12 cellular contexts compared by ENCODE assay signal in the genomic region with DNA sequence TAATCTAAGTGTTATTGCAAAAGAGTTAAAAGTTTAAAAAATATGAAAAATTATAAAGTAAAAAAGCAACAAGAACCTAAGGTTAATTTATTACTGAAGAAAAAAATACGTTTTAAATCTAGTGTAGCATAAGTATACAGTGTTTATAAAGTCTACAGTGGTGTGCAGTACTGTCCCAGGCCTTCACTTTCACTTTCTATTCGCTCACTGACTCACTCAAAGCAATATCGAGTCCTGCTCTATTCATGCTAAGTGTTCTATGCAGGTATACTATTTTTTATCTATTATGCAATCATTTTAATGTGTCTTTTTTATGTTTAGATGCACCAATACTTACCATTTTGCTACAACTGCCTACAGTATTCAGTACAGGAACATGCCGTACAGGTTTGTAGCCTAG.
DNase-seq lines count a peak whose midpoint lies in the region; ATAC-seq and TF ChIP-seq lines count a peak whose summit lies in the region.
"Had no signal": no experiment of that assay in that cellular context is flagged by ENCODE, and none has a peak within 500 bp of the region (broad histone marks: within the 10 kb centered on the region; RNA-seq: fewer than 3 reads in every experiment).

No MANE protein-coding gene starts in this region.

- no peaks in the 10 kb centered on the region for H3K27me3 ChIP-seq in GM06990 (replicated peaks; ENCODE audit: control insufficient read depth, insufficient read depth, low read length)
- H3K27me3 ChIP-seq: breast epithelium had no signal

- peak overlapping the region; percentile 34; the same call in 1 of the 2 replicates for H3K4me3 ChIP-seq in GM06990 (replicated peaks; ENCODE audit: low read depth, low read length)
- H3K4me3 ChIP-seq: breast epithelium had no signal

- no peaks in the 10 kb centered on the region for H3K36me3 ChIP-seq in GM06990 (ENCODE audit: control insufficient read depth, insufficient read depth, low read length)
- H3K36me3 ChIP-seq: breast epithelium had no signal

- peaks cover 12% of the 10 kb centered on the region for H3K4me1 Mint-ChIP-seq in glutamatergic neuron (ENCODE audit: low read depth, unreplicated experiment)

- H3K9me3 Mint-ChIP-seq in glutamatergic neuron (ENCODE audit: unreplicated experiment) = no peaks in the 10 kb centered on the region

- no peak for TF ChIP-seq CTCF in GM06990 (IDR thresholded peaks at IDR 0.05; ENCODE audit: insufficient read depth, low read length, poor library complexity, severe bottlenecking)
- no peak for TF ChIP-seq CTCF in glutamatergic neuron (IDR thresholded peaks at IDR 0.05; ENCODE audit: partially characterized antibody, unreplicated experiment)

- H3K27me3 Mint-ChIP-seq in glutamatergic neuron (ENCODE audit: unreplicated experiment) = no peaks in the 10 kb centered on the region

- no peak for DNase-seq in GM06990 (ENCODE audit: extremely low read depth, insufficient read length)
- DNase-seq in RKO (ENCODE audit: low spot score) = peak; percentile 21
- DNase-seq in kidney glomerular epithelial cell (lab: John Stamatoyannopoulos, UW) = no peak
- no peak for DNase-seq in NCI-H1092 treated with DMSO at 0.1 percent for 48 hours (lab: John Stamatoyannopoulos, UW)
- no peak for DNase-seq in glutamatergic neuron
- DNase-seq in NCI-H1694 treated with DMSO at 0.1 percent for 48 hours (lab: John Stamatoyannopoulos, UW) = no peak
- DNase-seq: DMS79 treated with DMSO at 0.1 percent for 48 hours, posterior cingulate gyrus had no signal

- peak; percentile 50 for ATAC-seq in GM21381 (IDR thresholded peaks at IDR 0.05; ENCODE audit: unreplicated experiment)
- ATAC-seq in HG03139 (IDR thresholded peaks at IDR 0.05; ENCODE audit: unreplicated experiment) = peak; percentile 64
- ATAC-seq: Panc1 had no signal

- peaks cover 5% of the 10 kb centered on the region for H3K36me3 Mint-ChIP-seq in glutamatergic neuron (ENCODE audit: unreplicated experiment)

- no peak overlapping the region for H3K27ac Mint-ChIP-seq in glutamatergic neuron (ENCODE audit: unreplicated experiment)

- no peak overlapping the region for H3K4me3 Mint-ChIP-seq in glutamatergic neuron (ENCODE audit: unreplicated experiment)
